ENCODE assay signal across 26 cellular contexts in the genomic region with DNA sequence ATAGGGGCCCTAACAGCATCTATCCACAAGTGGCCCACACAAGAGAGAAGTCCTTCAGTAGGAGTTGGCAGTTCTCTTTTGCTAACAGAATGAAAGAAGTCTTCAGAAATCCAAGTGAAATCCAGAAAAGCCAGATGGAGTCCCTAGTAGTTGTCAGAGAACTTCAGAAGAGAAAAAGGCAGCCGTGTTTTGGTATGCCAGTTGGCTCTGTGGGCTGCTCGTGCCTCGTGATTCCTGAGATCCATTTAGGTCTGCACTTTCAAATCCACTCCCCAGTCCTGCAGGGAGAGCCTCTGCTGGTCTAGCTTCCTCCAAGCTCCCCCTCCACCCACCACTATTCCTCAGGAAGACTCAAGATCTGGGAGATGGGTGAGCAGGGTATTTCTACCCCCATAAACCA.
"Had no signal": no experiment of that assay in that cellular context is flagged by ENCODE, and none has a peak within 500 bp of the region (broad histone marks: within the 10 kb centered on the region; RNA-seq: fewer than 3 reads in every experiment).

No MANE protein-coding gene starts in this region.

- H3K36me3 ChIP-seq: heart right ventricle, left lung, pancreas, right atrium auricular region, right lobe of liver, stomach, suprapubic skin, tibial nerve, uterus had no signal

- H3K27ac ChIP-seq: heart right ventricle, hepatocyte, left lung, pancreas, right atrium auricular region, right lobe of liver, stomach, suprapubic skin, tibial nerve, uterus had no signal

- H3K79me2 ChIP-seq: hepatocyte had no signal

- H3K36me3 Mint-ChIP-seq: mesothelial cell of epicardium; naive thymus-derived CD4-positive, alpha-beta T cell; natural killer cell treated with Interleukin-12 subunit alpha and Interleukin-12 subunit beta and Interleukin-15 and Interleukin-18, amount 100 ng/mL, for 72 hours; stimulated activated naive B cell treated with anti-CD40 and anti-IgM and Interleukin-4, amounts not matched to agents 10 μg/mL and 1 μg/mL and 100 μg/mL, for 72 hours; type B pancreatic cell had no signal

- H2AFZ ChIP-seq: hepatocyte had no signal

- H3K9me3 ChIP-seq: heart right ventricle, left lung, mucosa of descending colon, pancreas, right atrium auricular region, right lobe of liver, stomach, suprapubic skin, tibial nerve, uterus had no signal

- H3K9me3 Mint-ChIP-seq: mesothelial cell of epicardium; natural killer cell treated with Interleukin-12 subunit alpha and Interleukin-12 subunit beta and Interleukin-15 and Interleukin-18, amount 100 ng/mL, for 72 hours; stimulated activated naive B cell treated with anti-CD40 and anti-IgM and Interleukin-4, amounts not matched to agents 10 μg/mL and 1 μg/mL and 100 μg/mL, for 72 hours; type B pancreatic cell had no signal

- H3K4me3 Mint-ChIP-seq: mesothelial cell of epicardium; naive thymus-derived CD4-positive, alpha-beta T cell; natural killer cell treated with Interleukin-12 subunit alpha and Interleukin-12 subunit beta and Interleukin-15 and Interleukin-18, amount 100 ng/mL, for 72 hours; stimulated activated naive B cell treated with anti-CD40 and anti-IgM and Interleukin-4, amounts not matched to agents 10 μg/mL and 1 μg/mL and 100 μg/mL, for 72 hours; type B pancreatic cell had no signal

- H3K27me3 ChIP-seq: hepatocyte, pancreas, right atrium auricular region, right lobe of liver, stomach, suprapubic skin, tibial nerve, uterus had no signal

- H3K4me2 ChIP-seq: hepatocyte, smooth muscle cell had no signal

- ATAC-seq: heart right ventricle; left colon; left lung; mucosa of descending colon; naive thymus-derived CD4-positive, alpha-beta T cell; natural killer cell treated with Interleukin-12 subunit alpha and Interleukin-12 subunit beta and Interleukin-15 and Interleukin-18, amount 100 ng/mL, for 72 hours; pancreas; right lobe of liver; stimulated activated naive B cell treated with anti-CD40 and anti-IgM and Interleukin-4, amounts not matched to agents 10 μg/mL and 1 μg/mL and 100 μg/mL, for 72 hours; stimulated activated naive CD8-positive, alpha-beta T cell treated with anti-CD3 and anti-CD28 coated beads, Interleukin-15, Interleukin-2, amounts not matched to agents 100 U/mL and 50 U/mL, for 24 hours had no signal

- H3K4me1 Mint-ChIP-seq: mesothelial cell of epicardium had no signal

- DNase-seq: heart right ventricle; kidney glomerular epithelial cell; left colon; left lung; mesendoderm; mucosa of descending colon; naive thymus-derived CD4-positive, alpha-beta T cell; pancreas; right lobe of liver; stimulated activated CD4-positive, alpha-beta T cell treated with anti-CD3 and anti-CD28 coated beads, Interleukin-1b, Interleukin-23, amount 100 ng/mL, for 48 hours; stimulated activated CD4-positive, alpha-beta T cell treated with anti-CD3 and anti-CD28 coated beads, Interleukin-2, amount 100 ng/mL, for 48 hours; stimulated activated CD4-positive, alpha-beta T cell treated with anti-CD3 and anti-CD28 coated beads, Interleukin-4, amount 100 ng/mL, for 4 hours; stimulated activated CD8-positive, alpha-beta memory T cell treated with anti-CD3 and anti-CD28 coated beads, Interleukin-4, amount 100 ng/mL, for 48 hours; stimulated activated naive B cell treated with anti-CD40 and anti-IgM and Interleukin-4, amounts not matched to agents 10 μg/mL and 1 μg/mL and 100 μg/mL, for 72 hours; stimulated activated naive CD8-positive, alpha-beta T cell treated with anti-CD3 and anti-CD28 coated beads, Interleukin-15, Interleukin-2, amounts not matched to agents 100 U/mL and 50 U/mL, for 24 hours; stomach; uterus had no signal

- H3K27ac Mint-ChIP-seq: mesothelial cell of epicardium; naive thymus-derived CD4-positive, alpha-beta T cell; natural killer cell treated with Interleukin-12 subunit alpha and Interleukin-12 subunit beta and Interleukin-15 and Interleukin-18, amount 100 ng/mL, for 72 hours; stimulated activated naive B cell treated with anti-CD40 and anti-IgM and Interleukin-4, amounts not matched to agents 10 μg/mL and 1 μg/mL and 100 μg/mL, for 72 hours; type B pancreatic cell had no signal

- H3K4me1 ChIP-seq: heart right ventricle, left lung, pancreas, right atrium auricular region, right lobe of liver, stomach, suprapubic skin, tibial nerve, uterus had no signal

- H3K4me3 ChIP-seq: heart right ventricle, hepatocyte, left lung, lung, mucosa of descending colon, pancreas, right atrium auricular region, right lobe of liver, smooth muscle cell, stomach, suprapubic skin, tibial nerve, uterus had no signal
